Comparison of ENCODE assay signal across 24 cellular contexts in the genomic region with DNA sequence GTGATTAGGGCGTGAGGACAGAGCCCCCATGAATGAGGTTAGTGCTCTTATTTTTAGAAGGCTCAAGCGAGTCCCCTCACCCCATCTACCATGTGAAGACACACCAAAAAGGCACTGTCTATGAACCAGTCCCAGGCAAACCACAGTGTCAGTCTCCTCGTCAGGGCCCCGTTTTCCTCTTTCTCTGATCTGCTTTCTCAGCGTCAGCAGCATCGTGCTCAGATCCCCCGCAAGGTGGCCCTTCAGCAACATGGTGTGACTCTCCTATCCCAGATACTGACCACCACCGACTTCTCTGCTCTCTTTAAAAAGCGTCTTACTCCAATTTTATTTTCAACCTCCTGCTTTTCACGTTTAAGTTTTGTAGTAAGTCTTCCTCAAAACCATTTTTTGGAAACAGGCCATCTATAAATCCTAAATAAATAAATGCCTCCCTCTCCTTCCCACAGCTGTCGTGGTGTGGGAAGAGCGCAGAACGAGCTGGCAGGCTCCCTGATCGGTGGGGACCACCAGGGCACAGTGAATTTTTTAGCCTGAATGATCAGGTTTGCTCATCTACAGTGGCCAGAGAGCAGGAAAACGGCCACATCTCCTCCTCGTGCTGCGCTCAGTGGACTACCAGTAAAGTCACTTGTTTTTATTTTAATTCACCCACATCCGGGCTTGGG.
DNase-seq lines count a peak whose midpoint lies in the region; ATAC-seq, FAIRE-seq and TF ChIP-seq lines count a peak whose summit lies in the region.
"Had no signal": no experiment of that assay in that cellular context is flagged by ENCODE, and none has a peak within 500 bp of the region (broad histone marks: within the 10 kb centered on the region; RNA-seq: fewer than 3 reads in every experiment).

No MANE protein-coding gene starts in this region.

- H3K4me3 Mint-ChIP-seq in nephron, result peak overlapping the region in 1 of 3 experiments; percentile 3
- H3K4me3 Mint-ChIP-seq: CD14-positive monocyte had no signal

- no peak for TF ChIP-seq EP300 in HepG2 (IDR thresholded peaks at IDR 0.05; ENCODE audit: low read depth in 2 of 2, low read length in 2 of 2)
- TF ChIP-seq EP300 in HepG2 (CRISPR knock-in tag; IDR thresholded peaks at IDR 0.05; ENCODE audit: borderline replicate concordance), result no peak

- no peak overlapping the region for H2AFZ ChIP-seq in HepG2 (ENCODE audit: low read length)

- in situ Hi-C loops in HepG2 (cut with HindIII; ENCODE audit: extremely low pct_ligation_motif_present, low pct_unique_long_range_greater_than_20kb) (no loop called here), gastrocnemius medialis (cut with MboI; ENCODE audit: low sequenced_read_pairs in 4 of 4) (no loop called here)

- no peaks in the 10 kb centered on the region for H3K79me2 ChIP-seq in HepG2 (ENCODE audit: insufficient read depth, low read length)

- H3K27me3 Mint-ChIP-seq in nephron (ENCODE audit: low read depth), result peaks cover 31% of the 10 kb centered on the region

- H3K4me2 ChIP-seq in HepG2 (ENCODE audit: low read depth, low read length), result no peak overlapping the region
- H3K4me2 ChIP-seq: KMS-11, SK-N-SH had no signal

- H3K4me1 Mint-ChIP-seq in nephron, result peaks cover 39% of the 10 kb centered on the region
- H3K4me1 Mint-ChIP-seq: CD14-positive monocyte had no signal

- DNase-seq in HepG2 (ENCODE audit: low spot score) (no peak), right lobe of liver (no peak), gastrocnemius medialis (no peak), GM12891 (ENCODE audit: insufficient read length, low spot score) (no peak), NCI-H2171 (lab: John Stamatoyannopoulos, UW) (no peak)
- DNase-seq: AML-193, DMS53, GDM1, NCI-H1105, NCI-H146, NCI-H2029 treated with DMSO at 0.1 percent for 48 hours, NCI-H345, NCI-H524, NCI-H774, PC-3, RPMI8226, SHP77 treated with DMSO at 0.1 percent for 48 hours, SK-N-SH had no signal

- no peaks in the 10 kb centered on the region for H4K20me1 ChIP-seq in HepG2 (ENCODE audit: insufficient read depth, low read length)

- H3K27me3 ChIP-seq in HepG2 (ENCODE audit: control insufficient read depth in 1 of 2, insufficient read depth in 2 of 2, low read length in 2 of 2) (peaks cover 3 to 20% of the 10 kb centered on the region in 2 experiments; a peak in 4 of 5 replicates), right lobe of liver (no peaks in the 10 kb centered on the region), gastrocnemius medialis (no peaks in the 10 kb centered on the region)

- no peak for TF ChIP-seq RAD21 in HepG2 (CRISPR knock-in tag; IDR thresholded peaks at IDR 0.05)

- H3K9me3 Mint-ChIP-seq in nephron, result peaks cover 8% of the 10 kb centered on the region

- H3K36me3 Mint-ChIP-seq in nephron (ENCODE audit: low read depth), result no peaks in the 10 kb centered on the region
- H3K36me3 Mint-ChIP-seq: CD14-positive monocyte had no signal

- H3K4me3 ChIP-seq in HepG2 (replicated peaks in 1 of 3; ENCODE audit: insufficient read depth in 1 of 3, low read depth in 2 of 3, low read length in 3 of 3), result no peak overlapping the region
- no peak overlapping the region for H3K4me3 ChIP-seq in right lobe of liver
- no peak overlapping the region for H3K4me3 ChIP-seq in gastrocnemius medialis

- TF ChIP-seq CTCF in HepG2 (CRISPR knock-in tag; IDR thresholded peaks at IDR 0.05) (no peak), right lobe of liver (IDR thresholded peaks at IDR 0.05) (no peak), VCaP (conservative IDR thresholded peaks at IDR 0.05) (no peak), nephron (IDR thresholded peaks at IDR 0.05; ENCODE audit: unreplicated experiment in 3 of 3) (no peak), gastrocnemius medialis (IDR thresholded peaks at IDR 0.05 in 4 of 5, conservative IDR thresholded peaks at IDR 0.05 in 1 of 5) (no peak)

- FAIRE-seq in HepG2 (lab: Jason Lieb, UNC) (no peak), GM12891 (lab: Jason Lieb, UNC) (no peak)
- FAIRE-seq: D721Med, H54 had no signal

- H3K9me3 ChIP-seq in HepG2 (ENCODE audit: low read length), result no peaks in the 10 kb centered on the region
- no peaks in the 10 kb centered on the region for H3K9me3 ChIP-seq in right lobe of liver
- no peaks in the 10 kb centered on the region for H3K9me3 ChIP-seq in gastrocnemius medialis
- H3K9me3 ChIP-seq: SK-N-SH had no signal

- H3K27ac ChIP-seq in HepG2 (ENCODE audit: extremely low read length, insufficient read depth, low read length), result no peak overlapping the region
- no peak overlapping the region for H3K27ac ChIP-seq in right lobe of liver
- peak overlapping the region; percentile 26; the same call in 1 of the 2 replicates for H3K27ac ChIP-seq in VCaP
- H3K27ac ChIP-seq in gastrocnemius medialis, result no peak overlapping the region
- H3K27ac ChIP-seq: KMS-11 had no signal

- no peak for TF ChIP-seq POLR2A in HepG2 (IDR thresholded peaks at IDR 0.05; ENCODE audit: insufficient read depth in 1 of 2, low read depth in 2 of 2, low read length in 2 of 2)
- TF ChIP-seq POLR2A in right lobe of liver (IDR thresholded peaks at IDR 0.05), result no peak
- TF ChIP-seq POLR2A in gastrocnemius medialis (IDR thresholded peaks at IDR 0.05), result no peak
- TF ChIP-seq POLR2A in GM12891 (IDR thresholded peaks at IDR 0.05; ENCODE audit: low read depth, low read length), result no peak

- H3K9ac ChIP-seq in HepG2 (ENCODE audit: insufficient read depth, low read depth, low read length), result no peak overlapping the region
- H3K9ac ChIP-seq: KMS-11, SK-N-SH had no signal

- POLR2A ChIA-PET in HepG2 (lab: Yijun Ruan, JAX), result no interaction called here

- CTCF ChIA-PET in HepG2 (lab: Yijun Ruan, JAX; ENCODE audit: low intra/inter-chr PET ratio, low total read pairs), result no interaction called here

- H3K36me3 ChIP-seq in HepG2 (replicated peaks in 1 of 2; ENCODE audit: control insufficient read depth in 1 of 2, insufficient read depth in 2 of 2, low read length in 2 of 2), result no peaks in the 10 kb centered on the region
- H3K36me3 ChIP-seq in right lobe of liver, result no peaks in the 10 kb centered on the region
- H3K36me3 ChIP-seq in gastrocnemius medialis, result no peaks in the 10 kb centered on the region

- 25% methylated on average over 18 of the region's 18 CpGs for WGBS in HepG2 (ENCODE audit: low lambda C conversion rate)
- WGBS in right lobe of liver (ENCODE audit: insufficient coverage, low coverage, low lambda C conversion rate, missing lambda C conversion rate), result 70% methylated on average over 14 of the region's 18 CpGs

- ATAC-seq in HepG2 (no peak), right lobe of liver (no peak), gastrocnemius medialis (no peak)
- ATAC-seq: PC-3 had no signal

- peak overlapping the region; percentile 10 to 18 (median 16) for H3K27ac Mint-ChIP-seq in nephron
- H3K27ac Mint-ChIP-seq: CD14-positive monocyte had no signal

- intact Hi-C loops in HepG2 (cut with micrococcal nuclease; ENCODE audit: unreplicated experiment) (no loop called here), right lobe of liver (cut with DNase I) (no loop called here), gastrocnemius medialis (cut with DNase I; ENCODE audit: low total_unique reads) (no loop called here)

- BruUV-seq in HepG2 (replicated peaks; lab: Mats Ljungman, UMichigan), result no TSS peak

- H3K4me1 ChIP-seq in HepG2 (ENCODE audit: insufficient read depth, low read length) (no peaks in the 10 kb centered on the region), right lobe of liver (no peaks in the 10 kb centered on the region), gastrocnemius medialis (no peaks in the 10 kb centered on the region)

TF ChIP-seq in HepG2, 621 proteins besides CTCF, POLR2A, EP300 and RAD21 (continues in another document):
- TF ChIP-seq SIX4 (CRISPR knock-in tag; IDR thresholded peaks at IDR 0.05), result no peak
- TF ChIP-seq TAF1 (CRISPR knock-in tag; IDR thresholded peaks at IDR 0.05), result no peak
- TF ChIP-seq TOE1 (CRISPR knock-in tag; IDR thresholded peaks at IDR 0.05), result no peak
- TF ChIP-seq ZFP90 (CRISPR knock-in tag; IDR thresholded peaks at IDR 0.05; ENCODE audit: borderline replicate concordance), result no peak

TF ChIP-seq in GM12891, 5 proteins besides CTCF, POLR2A, EP300 and RAD21:
- no peak for TF ChIP-seq TAF1 (IDR thresholded peaks at IDR 0.05; ENCODE audit: low read depth, low read length)
- no peak for TF ChIP-seq POU2F2 (IDR thresholded peaks at IDR 0.05; ENCODE audit: low read depth, low read length)
- TF ChIP-seq PAX5 (IDR thresholded peaks at IDR 0.05; ENCODE audit: insufficient read depth, low read length, severe bottlenecking), result no peak
- TF ChIP-seq SPI1 (IDR thresholded peaks at IDR 0.05; ENCODE audit: low read depth, low read length), result no peak
- TF ChIP-seq POLR2AphosphoS5 (IDR thresholded peaks at IDR 0.05; ENCODE audit: low read depth, low read length), result no peak
